Comparison of ENCODE assay signal across 8 cellular contexts in the genomic region with DNA sequence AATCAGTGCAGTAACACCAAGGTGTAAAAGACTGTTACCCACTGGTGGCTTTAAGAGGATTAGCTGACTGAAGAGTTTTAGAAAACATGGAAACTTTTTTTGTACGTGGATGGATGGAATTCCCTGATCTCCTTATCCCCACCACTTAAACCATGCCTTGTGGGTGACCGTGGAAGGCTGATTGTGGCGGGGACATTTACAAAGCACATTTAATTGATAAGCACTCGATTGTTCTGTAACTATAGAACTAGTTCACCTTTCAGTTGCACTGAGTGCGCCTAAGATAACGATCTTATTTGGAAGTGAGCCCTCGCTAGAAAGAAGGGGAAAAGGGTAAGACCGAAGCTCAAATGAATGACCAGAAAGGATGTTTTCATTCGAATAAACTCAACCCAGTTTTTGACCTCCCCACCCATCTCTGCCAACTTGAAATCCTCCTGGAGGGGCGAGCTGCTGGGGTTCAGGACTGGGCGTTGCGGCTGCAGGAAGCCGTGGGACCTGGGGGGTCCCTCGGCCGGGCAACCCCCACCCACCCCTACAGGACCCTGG. TPM values are rescaled to one million over a fixed set of nuclear protein-coding genes. Genes with fewer than 3 reads are reported as not detected.
DNase-seq lines count a peak whose midpoint lies in the region; ATAC-seq and TF ChIP-seq lines count a peak whose summit lies in the region.

No MANE protein-coding gene starts in this region.

- H3K9me3 ChIP-seq in CD4-positive, alpha-beta memory T cell (ENCODE audit: control insufficient read depth in 1 of 2, low read length in 2 of 2) = no peaks in the 10 kb centered on the region
- H3K9me3 ChIP-seq in gastroesophageal sphincter = no peaks in the 10 kb centered on the region
- H3K9me3 ChIP-seq in sigmoid colon = no peaks in the 10 kb centered on the region

- H3K27ac Mint-ChIP-seq in CD4-positive, alpha-beta memory T cell = peak overlapping the region; percentile 92 to 98 (median 96)
- H3K27ac Mint-ChIP-seq in WTC11 = peak overlapping the region; percentile 97

- TF ChIP-seq POLR2A in gastroesophageal sphincter (IDR thresholded peaks at IDR 0.05) (no peak), sigmoid colon (IDR thresholded peaks at IDR 0.05) (no peak)

- peaks cover 35% of the 10 kb centered on the region for H3K4me1 ChIP-seq in CD4-positive, alpha-beta memory T cell (ENCODE audit: insufficient read depth, low read length)
- peaks cover 0 to 42% (median 3%) of the 10 kb centered on the region in 3 donors for H3K4me1 ChIP-seq in gastroesophageal sphincter
- peaks cover 0 to 29% (median 23%) of the 10 kb centered on the region in 4 donors for H3K4me1 ChIP-seq in sigmoid colon

- H3K27me3 ChIP-seq in CD4-positive, alpha-beta memory T cell (ENCODE audit: insufficient read depth, low read length) = no peaks in the 10 kb centered on the region
- H3K27me3 ChIP-seq in gastroesophageal sphincter (no peaks in the 10 kb centered on the region), sigmoid colon (no peaks in the 10 kb centered on the region)

- intact Hi-C loops in CD4-positive, alpha-beta memory T cell (cut with micrococcal nuclease) = loop anchor here (1.0 to 5.0 kb wide), 9 partner anchors 10 to 207 kb away; partner anchors contain the start of genes GNS, TBK1 and XPOT
- intact Hi-C loops in sigmoid colon (cut with DNase I) = loop anchor here (2.0 to 5.0 kb wide), 3 partner anchors 59 to 148 kb away; partner anchors contain the start of gene GNS

- H3K4me3 Mint-ChIP-seq in CD4-positive, alpha-beta memory T cell = peak overlapping the region; percentile 88 to 99 (median 94)
- H3K4me3 Mint-ChIP-seq in WTC11 = peak overlapping the region; percentile 78

- H3K36me3 ChIP-seq in CD4-positive, alpha-beta memory T cell (ENCODE audit: insufficient read depth, low read length) = no peaks in the 10 kb centered on the region
- H3K36me3 ChIP-seq in gastroesophageal sphincter = peaks cover 0 to 5% of the 10 kb centered on the region in 2 donors
- H3K36me3 ChIP-seq in sigmoid colon = peaks cover 0 to 5% (median 0%) of the 10 kb centered on the region in 4 donors

- no peak for TF ChIP-seq CTCF in WTC11 (IDR thresholded peaks at IDR 0.05)
- TF ChIP-seq CTCF in gastroesophageal sphincter (IDR thresholded peaks at IDR 0.05) = no peak
- TF ChIP-seq CTCF in sigmoid colon (IDR thresholded peaks at IDR 0.05) = no peak

- H3K4me3 ChIP-seq in CD4-positive, alpha-beta memory T cell (ENCODE audit: low read length in 2 of 2) = peak overlapping the region; percentile 45 to 76
- H3K4me3 ChIP-seq in gastroesophageal sphincter (peak overlapping the region; percentile 69 to 82), sigmoid colon (peak overlapping the region; percentile 73 to 90 (median 78))

- H3K9me3 Mint-ChIP-seq in CD4-positive, alpha-beta memory T cell = no peaks in the 10 kb centered on the region
- H3K9me3 Mint-ChIP-seq in WTC11 = no peaks in the 10 kb centered on the region

- H3K4me1 Mint-ChIP-seq in CD4-positive, alpha-beta memory T cell = peaks cover 23 to 59% (median 35%) of the 10 kb centered on the region in 4 donors
- peaks cover 27% of the 10 kb centered on the region for H3K4me1 Mint-ChIP-seq in WTC11

- CTCF ChIA-PET in CD4-positive, alpha-beta memory T cell (lab: Charles Lee; ENCODE audit: partially characterized antibody) = interaction anchor here (0.8 to 5.5 kb wide), 19 partner anchors 8 to 86 kb away, joined by 3 to 87 read pairs (median 8); no protein-coding TSS in a partner anchor
- CTCF ChIA-PET in WTC11 (lab: Charles Lee) = interaction anchor here (0.6 to 4.8 kb wide), 8 partner anchors 25 to 656 kb away, joined by 3 to 29 read pairs (median 4); no protein-coding TSS in a partner anchor

- WGBS in gastroesophageal sphincter (ENCODE audit: low coverage in 1 of 2), 2 donors = 0 to 3% methylated on average over 9 to 11 of the region's 15 CpGs
- WGBS in sigmoid colon, 2 donors = 0% methylated on average over 15 of the region's 15 CpGs

- POLR2A ChIA-PET in CD4-positive, alpha-beta memory T cell (lab: Charles Lee; ENCODE audit: partially characterized antibody) = interaction anchor here (0.9 to 12.2 kb wide), 23 partner anchors 8 to 94 kb away, joined by 3 to 334 read pairs (median 8); no protein-coding TSS in a partner anchor
- POLR2A ChIA-PET in WTC11 (lab: Charles Lee) = interaction anchor here (0.6 to 1.4 kb wide), 2 partner anchors 81 to 86 kb away, joined by 3 read pairs; no protein-coding TSS in a partner anchor

- H3K36me3 Mint-ChIP-seq in CD4-positive, alpha-beta memory T cell = peaks cover 5 to 38% of the 10 kb centered on the region in 2 donors
- H3K36me3 Mint-ChIP-seq in WTC11 = no peaks in the 10 kb centered on the region

- H3K27ac ChIP-seq in CD4-positive, alpha-beta memory T cell (ENCODE audit: low read depth, low read length) = peak overlapping the region; percentile 88
- H3K27ac ChIP-seq in gastroesophageal sphincter = peak overlapping the region; percentile 60 to 97 (median 94)
- H3K27ac ChIP-seq in sigmoid colon = peak overlapping the region; percentile 87 to 92 (median 91)

- no peak for TF ChIP-seq EP300 in gastroesophageal sphincter (IDR thresholded peaks at IDR 0.05)
- TF ChIP-seq EP300 in sigmoid colon (IDR thresholded peaks at IDR 0.05) = no peak

- H3K27me3 Mint-ChIP-seq in CD4-positive, alpha-beta memory T cell = no peaks in the 10 kb centered on the region
- H3K27me3 Mint-ChIP-seq in WTC11 (ENCODE audit: low read depth) = no peaks in the 10 kb centered on the region

- peak; percentile 0 for ATAC-seq in HG03175 (IDR thresholded peaks at IDR 0.05; ENCODE audit: unreplicated experiment)
- no peak; the same call in 1 of the 2 replicates for ATAC-seq in WTC11
- ATAC-seq in gastroesophageal sphincter = no peak
- ATAC-seq in HG03521 (IDR thresholded peaks at IDR 0.05; ENCODE audit: unreplicated experiment) = no peak
- no peak for ATAC-seq in GM18907 (IDR thresholded peaks at IDR 0.05; ENCODE audit: unreplicated experiment)
- ATAC-seq in GM21390 (IDR thresholded peaks at IDR 0.05; ENCODE audit: unreplicated experiment) = no peak

- DNase-seq in CD4-positive, alpha-beta memory T cell = peak in 4 of 5 donors; percentile 28 to 46 (median 44)
- DNase-seq in WTC11 (ENCODE audit: low spot score) (no peak), sigmoid colon (no peak)

TF ChIP-seq in WTC11, 78 proteins besides CTCF, POLR2A, EP300 and RAD21 (continues in another document):
- TF ChIP-seq SOX15 (CRISPR knock-in tag; IDR thresholded peaks at IDR 0.05) (no peak), ZNF219 (CRISPR knock-in tag; IDR thresholded peaks at IDR 0.05; ENCODE audit: borderline replicate concordance) (no peak), JUN (CRISPR knock-in tag; IDR thresholded peaks at IDR 0.05) (no peak), USF1 (CRISPR knock-in tag; IDR thresholded peaks at IDR 0.05) (peak; percentile 22; the same call in 1 of the 2 replicates), PRDM15 (CRISPR knock-in tag; IDR thresholded peaks at IDR 0.05) (peak; percentile 24; the same call in 1 of the 2 replicates)
- TF ChIP-seq, protein P1, sequence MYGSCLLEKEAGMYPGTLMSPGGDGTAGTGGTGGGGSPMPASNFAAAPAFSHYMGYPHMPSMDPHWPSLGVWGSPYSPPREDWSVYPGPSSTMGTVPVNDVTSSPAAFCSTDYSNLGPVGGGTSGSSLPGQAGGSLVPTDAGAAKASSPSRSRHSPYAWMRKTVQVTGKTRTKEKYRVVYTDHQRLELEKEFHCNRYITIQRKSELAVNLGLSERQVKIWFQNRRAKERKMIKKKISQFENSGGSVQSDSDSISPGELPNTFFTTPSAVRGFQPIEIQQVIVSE (CRISPR knock-in tag; IDR thresholded peaks at IDR 0.05; ENCODE audit: borderline replicate concordance) = no peak

RNA-seq across cellular contexts. Expression of gene RASSF3, which starts 0.7 kb away (rescaled TPM):
- 100 to 1,000 TPM; 159 TPM for total RNA-seq in CD4-positive, alpha-beta memory T cell
- polyA plus RNA-seq in CD4-positive, alpha-beta memory T cell = 10 to 100 TPM in 1 of 2 donors, 1 to 10 TPM in 1; 5.2 to 12.3 TPM
- 45.2 to 54.7 TPM (median 50.2 TPM) in 3 replicates for total RNA-seq in WTC11 (2021)
- 100 to 1,000 TPM; 149 to 332 (median 182) TPM for total RNA-seq in gastroesophageal sphincter
- 100 to 1,000 TPM; 143 to 348 (median 203) TPM for total RNA-seq in sigmoid colon
- 100 to 1,000 TPM in 1 of 3 donors, 10 to 100 TPM in 2; 34.7 to 113 (median 65.5) TPM for polyA plus RNA-seq in sigmoid colon

Comparison
In these comparisons a context has a peak if more than half of its experiments do, and no peak if none do; other contexts are left out.
1. DNase-seq: peak in CD4-positive, alpha-beta memory T cell (4 of 5); none in WTC11 (single experiment) and sigmoid colon (single experiment).
2. Peak in every context shown above with its lines, with median percentiles within 50 percentile points of each other: H3K27ac ChIP-seq and H3K4me3 ChIP-seq.